Comparison of ENCODE assay signal across 14 cellular contexts in the genomic region with DNA sequence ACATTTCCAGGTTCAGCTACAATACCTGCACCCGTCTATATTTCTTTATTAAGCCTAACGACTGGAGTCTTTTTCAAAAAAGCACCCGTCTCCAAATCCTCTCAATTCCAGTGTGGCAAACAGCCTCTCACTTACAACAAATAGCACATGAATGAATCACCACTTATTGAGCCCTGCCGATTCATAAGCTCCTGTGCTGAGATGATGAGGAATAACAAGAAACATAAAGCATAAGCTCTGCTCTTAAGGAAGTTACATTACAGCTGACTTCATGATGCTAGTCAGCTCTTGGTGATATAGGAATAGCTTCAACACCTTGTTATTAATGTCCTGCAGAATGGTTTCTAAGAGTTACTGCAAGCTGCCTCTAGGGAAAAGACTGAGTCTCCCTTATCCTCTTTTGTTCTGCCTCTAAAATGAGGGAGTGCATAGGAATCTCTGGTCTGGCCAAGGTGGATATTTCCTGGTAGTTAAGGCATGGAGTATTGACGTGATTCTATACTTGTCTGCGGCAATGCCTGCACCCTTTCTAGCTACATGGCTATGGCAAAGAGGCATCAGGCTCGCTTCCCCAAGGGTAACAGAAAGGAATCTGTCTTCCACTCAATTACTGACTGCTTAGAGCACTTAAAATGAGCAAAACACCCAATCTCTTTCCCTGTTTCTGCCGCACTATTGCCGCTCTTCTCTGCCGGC.
DNase-seq lines count a peak whose midpoint lies in the region; ATAC-seq and TF ChIP-seq lines count a peak whose summit lies in the region.
"Had no signal": no experiment of that assay in that cellular context is flagged by ENCODE, and none has a peak within 500 bp of the region (broad histone marks: within the 10 kb centered on the region; RNA-seq: fewer than 3 reads in every experiment).

No MANE protein-coding gene starts in this region.

- CTCF ChIA-PET in activated naive CD4-positive, alpha-beta T cell treated with anti-CD3 and anti-CD28 coated beads, Interleukin-2, amount 10 ng/mL, durations not matched to agents 7 days and 5 days (lab: Charles Lee): interaction anchor here (0.5 kb wide), 1 partner anchor 111 kb away, joined by 3 read pairs; no protein-coding TSS in a partner anchor

- H3K4me3 Mint-ChIP-seq in activated naive CD4-positive, alpha-beta T cell treated with anti-CD3 and anti-CD28 coated beads, Interleukin-2, amount 10 ng/mL, durations not matched to agents 7 days and 5 days: no peak overlapping the region
- H3K4me3 Mint-ChIP-seq: activated CD8-positive, alpha-beta T cell treated with anti-CD3 and anti-CD28 coated beads for 36 hours had no signal

- peaks cover 42% of the 10 kb centered on the region for H3K4me1 Mint-ChIP-seq in activated naive CD4-positive, alpha-beta T cell treated with anti-CD3 and anti-CD28 coated beads, Interleukin-2, amount 10 ng/mL, durations not matched to agents 7 days and 5 days

- no peak for DNase-seq in activated naive CD4-positive, alpha-beta T cell treated with anti-CD3 and anti-CD28 coated beads, Interleukin-2, amount 50 U/mL, for 72 hours (ENCODE audit: low spot score in 2 of 2)
- DNase-seq in activated naive CD4-positive, alpha-beta T cell treated with anti-CD3 and anti-CD28 coated beads, Interleukin-2, amount 10 ng/mL, durations not matched to agents 7 days and 5 days: no peak
- DNase-seq in RWPE2 (ENCODE audit: low spot score): no peak
- DNase-seq in glomerular endothelial cell (ENCODE audit: extremely low read depth, low read depth, low spot score): peak; percentile 57
- no peak for DNase-seq in upper lobe of right lung
- DNase-seq in amygdala (lab: John Stamatoyannopoulos, UW): no peak
- DNase-seq: activated CD8-positive, alpha-beta T cell treated with anti-CD3 and anti-CD28 coated beads for 36 hours; left cardiac atrium; MM.1S; SIG-M5; stimulated activated CD4-positive, alpha-beta T cell treated with anti-CD3 and anti-CD28 coated beads, Interleukin-12 subunit alpha, Interleukin-12 subunit beta, amount 100 ng/mL, for 4 hours had no signal

- no peak overlapping the region for H3K27ac Mint-ChIP-seq in activated naive CD4-positive, alpha-beta T cell treated with anti-CD3 and anti-CD28 coated beads, Interleukin-2, amount 50 U/mL, for 72 hours
- no peak overlapping the region for H3K27ac Mint-ChIP-seq in activated naive CD4-positive, alpha-beta T cell treated with anti-CD3 and anti-CD28 coated beads, Interleukin-2, amount 10 ng/mL, durations not matched to agents 7 days and 5 days
- H3K27ac Mint-ChIP-seq: activated CD8-positive, alpha-beta T cell treated with anti-CD3 and anti-CD28 coated beads for 36 hours had no signal

- no peaks in the 10 kb centered on the region for H3K27me3 Mint-ChIP-seq in activated naive CD4-positive, alpha-beta T cell treated with anti-CD3 and anti-CD28 coated beads, Interleukin-2, amount 10 ng/mL, durations not matched to agents 7 days and 5 days
- H3K27me3 Mint-ChIP-seq: activated CD8-positive, alpha-beta T cell treated with anti-CD3 and anti-CD28 coated beads for 36 hours had no signal

- H3K4me3 ChIP-seq in RWPE2 (ENCODE audit: severe bottlenecking): no peak overlapping the region
- H3K4me3 ChIP-seq in upper lobe of right lung: no peak overlapping the region

- no peaks in the 10 kb centered on the region for H3K27me3 ChIP-seq in RWPE2 (ENCODE audit: insufficient read depth, poor library complexity, severe bottlenecking)
- H3K27me3 ChIP-seq in upper lobe of right lung: no peaks in the 10 kb centered on the region

- H3K4me1 ChIP-seq in RWPE2 (ENCODE audit: insufficient read depth, poor library complexity, severe bottlenecking) (peaks cover 34% of the 10 kb centered on the region), upper lobe of right lung (no peaks in the 10 kb centered on the region)

- peaks cover 0 to 19% of the 10 kb centered on the region in 2 donors for H3K36me3 Mint-ChIP-seq in activated naive CD4-positive, alpha-beta T cell treated with anti-CD3 and anti-CD28 coated beads, Interleukin-2, amount 50 U/mL, for 72 hours
- H3K36me3 Mint-ChIP-seq in activated naive CD4-positive, alpha-beta T cell treated with anti-CD3 and anti-CD28 coated beads, Interleukin-2, amount 10 ng/mL, durations not matched to agents 7 days and 5 days: peaks cover 46% of the 10 kb centered on the region

- TF ChIP-seq CTCF in RWPE2 (IDR thresholded peaks at IDR 0.05; ENCODE audit: poor library complexity, severe bottlenecking) (no peak), upper lobe of right lung (IDR thresholded peaks at IDR 0.05) (no peak)

- ATAC-seq in activated naive CD4-positive, alpha-beta T cell treated with anti-CD3 and anti-CD28 coated beads, Interleukin-2, amount 50 U/mL, for 72 hours: peak; percentile 17 to 61
- ATAC-seq in RWPE2 (ENCODE audit: low read depth) (peak; percentile 93), upper lobe of right lung (peak; percentile 38), HG03039 (IDR thresholded peaks at IDR 0.05; ENCODE audit: unreplicated experiment) (no peak), GM18498 (IDR thresholded peaks at IDR 0.05; ENCODE audit: unreplicated experiment) (no peak)
- ATAC-seq: activated CD8-positive, alpha-beta T cell treated with anti-CD3 and anti-CD28 coated beads for 36 hours; left cardiac atrium had no signal

- no peaks in the 10 kb centered on the region for H3K9me3 ChIP-seq in RWPE2 (ENCODE audit: severe bottlenecking)
- no peaks in the 10 kb centered on the region for H3K9me3 ChIP-seq in upper lobe of right lung

- intact Hi-C loops in upper lobe of right lung (cut with DNase I): no loop called here

- H3K27ac ChIP-seq in RWPE2 (ENCODE audit: poor library complexity, severe bottlenecking): peak overlapping the region; percentile 55
- H3K27ac ChIP-seq in upper lobe of right lung: no peak overlapping the region
- H3K27ac ChIP-seq: C4-2B had no signal

- H3K36me3 ChIP-seq in RWPE2 (ENCODE audit: low read depth) (no peaks in the 10 kb centered on the region), upper lobe of right lung (no peaks in the 10 kb centered on the region)

- no peaks in the 10 kb centered on the region for H3K9me3 Mint-ChIP-seq in activated naive CD4-positive, alpha-beta T cell treated with anti-CD3 and anti-CD28 coated beads, Interleukin-2, amount 50 U/mL, for 72 hours
- no peaks in the 10 kb centered on the region for H3K9me3 Mint-ChIP-seq in activated naive CD4-positive, alpha-beta T cell treated with anti-CD3 and anti-CD28 coated beads, Interleukin-2, amount 10 ng/mL, durations not matched to agents 7 days and 5 days
- H3K9me3 Mint-ChIP-seq: activated CD8-positive, alpha-beta T cell treated with anti-CD3 and anti-CD28 coated beads for 36 hours had no signal

Comparison
In these comparisons a context has a peak if more than half of its experiments do, and no peak if none do; other contexts are left out.
1. ATAC-seq: peak in activated naive CD4-positive, alpha-beta T cell treated with anti-CD3 and anti-CD28 coated beads, Interleukin-2, amount 50 U/mL, for 72 hours (2 of 2), RWPE2 (single experiment) and upper lobe of right lung (single experiment); none in HG03039 (single experiment) and GM18498 (single experiment).